17 cellular contexts compared by ENCODE assay signal in genomic region chr1:55815745-55816455, GRCh38.
DNase-seq lines count a peak whose midpoint lies in the region; ATAC-seq and TF ChIP-seq lines count a peak whose summit lies in the region.
"Had no signal": no experiment of that assay in that cellular context is flagged by ENCODE, and none has a peak within 500 bp of the region (broad histone marks: within the 10 kb centered on the region; RNA-seq: fewer than 3 reads in every experiment).

No MANE protein-coding gene starts in this region.

- no peaks in the 10 kb centered on the region for H3K79me1 ChIP-seq in H9 (ENCODE audit: insufficient read depth, low read depth, low read length, poor library complexity, severe bottlenecking)

- no CpG with 5 or more reads among the region's 5 CpGs for WGBS in H9 (ENCODE audit: extremely low coverage, insufficient read length, low lambda C conversion rate)

- H3K79me2 ChIP-seq in H9 (ENCODE audit: insufficient read depth, low read length) = no peaks in the 10 kb centered on the region

- H2BK20ac ChIP-seq in H9 (ENCODE audit: low read depth, low read length, poor library complexity, severe bottlenecking) = no peak overlapping the region

- no peak overlapping the region for H4K5ac ChIP-seq in H9 (ENCODE audit: insufficient read length, low read depth, low read length)

- no peaks in the 10 kb centered on the region for H3K9me3 Mint-ChIP-seq in activated T-helper 17 cell treated with anti-CD3 and anti-CD28 coated beads, Interleukin-2, amount 50 U/mL, for 72 hours
- H3K9me3 Mint-ChIP-seq in osteocyte (ENCODE audit: unreplicated experiment) (no peaks in the 10 kb centered on the region), H9 (no peaks in the 10 kb centered on the region)

- H3K4ac ChIP-seq in H9 (ENCODE audit: low read depth, low read length) = no peak overlapping the region

- no peak overlapping the region for H2BK5ac ChIP-seq in H9 (ENCODE audit: insufficient read length, low read length)

- H3K4me3 Mint-ChIP-seq in activated T-helper 17 cell treated with anti-CD3 and anti-CD28 coated beads, Interleukin-2, amount 50 U/mL, for 72 hours = no peak overlapping the region
- H3K4me3 Mint-ChIP-seq in osteocyte (ENCODE audit: unreplicated experiment) (no peak overlapping the region), H9 (no peak overlapping the region)

- H4K8ac ChIP-seq in H9 (replicated peaks; ENCODE audit: insufficient read length, low read depth, low read length) = no peak overlapping the region

- no peak overlapping the region for H2AK5ac ChIP-seq in H9 (ENCODE audit: insufficient read length, low read length)

- no peaks in the 10 kb centered on the region for H4K20me1 ChIP-seq in BLaER1 treated with 17β-estradiol and CSF1 and Interleukin-3, amounts not matched to agents 10 nM and 100 nM
- no peaks in the 10 kb centered on the region for H4K20me1 ChIP-seq in H9 (ENCODE audit: control insufficient read depth, insufficient read depth, insufficient read length)

- no peak overlapping the region for H3K56ac ChIP-seq in H9 (ENCODE audit: insufficient read length, low read depth, low read length)

- no peak overlapping the region for H3K27ac Mint-ChIP-seq in activated T-helper 17 cell treated with anti-CD3 and anti-CD28 coated beads, Interleukin-2, amount 50 U/mL, for 72 hours
- H3K27ac Mint-ChIP-seq in osteocyte (ENCODE audit: unreplicated experiment) = peak overlapping the region; percentile 90
- no peak overlapping the region for H3K27ac Mint-ChIP-seq in H9

- H3K27ac ChIP-seq in BLaER1 treated with 17β-estradiol and CSF1 and Interleukin-3, amounts not matched to agents 10 nM and 100 nM = no peak overlapping the region; a peak in 1 of 22 replicates
- H3K27ac ChIP-seq in H9 (ENCODE audit: insufficient read length, low read depth, low read length) = no peak overlapping the region
- H3K27ac ChIP-seq: C4-2B had no signal

- H2BK15ac ChIP-seq in H9 (ENCODE audit: low read depth, low read length) = no peak overlapping the region

- peak; percentile 35 for ATAC-seq in HG03432 (IDR thresholded peaks at IDR 0.05; ENCODE audit: unreplicated experiment)
- ATAC-seq in activated T-helper 17 cell treated with anti-CD3 and anti-CD28 coated beads, Interleukin-2, amount 50 U/mL, for 72 hours (replicated peaks) = peak; percentile 50
- no peak for ATAC-seq in GM18517 (IDR thresholded peaks at IDR 0.05; ENCODE audit: unreplicated experiment)
- ATAC-seq: A549, HCT116, Panc1 had no signal

- H3K23ac ChIP-seq in H9 (ENCODE audit: insufficient read length, low read depth, low read length) = no peak overlapping the region

- H3K4me3 ChIP-seq in BLaER1 treated with 17β-estradiol and CSF1 and Interleukin-3, amounts not matched to agents 10 nM and 100 nM = no peak overlapping the region
- H3K4me3 ChIP-seq: A549, MG63 had no signal

- peaks cover 0 to 20% (median 0%) of the 10 kb centered on the region in 11 experiments; a peak in 4 of 22 replicates for H3K27me3 ChIP-seq in BLaER1 treated with 17β-estradiol and CSF1 and Interleukin-3, amounts not matched to agents 10 nM and 100 nM
- no peaks in the 10 kb centered on the region for H3K27me3 ChIP-seq in H9 (ENCODE audit: insufficient read depth, low read length)
- H3K27me3 ChIP-seq: MG63 had no signal

- H2AFZ ChIP-seq in H9 (ENCODE audit: low read length) = no peak overlapping the region

- no peaks in the 10 kb centered on the region for H3K4me1 Mint-ChIP-seq in activated T-helper 17 cell treated with anti-CD3 and anti-CD28 coated beads, Interleukin-2, amount 50 U/mL, for 72 hours
- H3K4me1 Mint-ChIP-seq in osteocyte (ENCODE audit: unreplicated experiment) (peaks cover 31% of the 10 kb centered on the region), H9 (no peaks in the 10 kb centered on the region)

- TF ChIP-seq CTCF in osteocyte (IDR thresholded peaks at IDR 0.05) (no peak), H9 (conservative IDR thresholded peaks at IDR 0.05) (no peak)

- H3K14ac ChIP-seq in H9 (ENCODE audit: insufficient read depth, low read length) = no peak overlapping the region

- peak overlapping the region in 9 of 11 experiments; percentile 2 to 70 (median 19); a peak in 11 of 22 replicates for H3K4me2 ChIP-seq in BLaER1 treated with 17β-estradiol and CSF1 and Interleukin-3, amounts not matched to agents 10 nM and 100 nM
- H3K4me2 ChIP-seq in H9 (ENCODE audit: insufficient read depth, insufficient read length, low read length) = no peak overlapping the region
- H3K4me2 ChIP-seq: A549 had no signal

- H3K36me3 ChIP-seq in BLaER1 treated with 17β-estradiol and CSF1 and Interleukin-3, amounts not matched to agents 10 nM and 100 nM = no peaks in the 10 kb centered on the region
- H3K36me3 ChIP-seq: MG63 had no signal

- H4K91ac ChIP-seq in H9 (ENCODE audit: insufficient read length, low read depth, low read length) = no peak overlapping the region

- H3K18ac ChIP-seq in H9 (ENCODE audit: insufficient read length, low read depth, low read length) = no peak overlapping the region

- no peak overlapping the region for H2BK120ac ChIP-seq in H9 (ENCODE audit: low read depth, low read length, poor library complexity, severe bottlenecking)

- H3K23me2 ChIP-seq in H9 (ENCODE audit: insufficient read length, low read depth, low read length, poor library complexity, severe bottlenecking) = no peaks in the 10 kb centered on the region

- H3K4me1 ChIP-seq in BLaER1 treated with 17β-estradiol and CSF1 and Interleukin-3, amounts not matched to agents 10 nM and 100 nM = peaks cover 0 to 33% (median 9%) of the 10 kb centered on the region in 10 experiments; a peak in 13 of 20 replicates
- no peaks in the 10 kb centered on the region for H3K4me1 ChIP-seq in H9 (ENCODE audit: insufficient read depth, low read length)

- no peaks in the 10 kb centered on the region for H3K9me3 ChIP-seq in BLaER1 treated with 17β-estradiol and CSF1 and Interleukin-3, amounts not matched to agents 10 nM and 100 nM (replicated peaks in 1 of 11)
- no peaks in the 10 kb centered on the region for H3K9me3 ChIP-seq in H9 (ENCODE audit: control insufficient read depth, low read depth, low read length)
- H3K9me3 ChIP-seq: A549, MG63 had no signal

- no peak overlapping the region for H3K9ac ChIP-seq in BLaER1 treated with 17β-estradiol and CSF1 and Interleukin-3, amounts not matched to agents 10 nM and 100 nM
- H3K9ac ChIP-seq in H9 (ENCODE audit: extremely low read depth, insufficient read length, low read length) = no peak overlapping the region

- DNase-seq in osteocyte (ENCODE audit: extremely low spot score, unreplicated experiment) = no peak
- no peak for DNase-seq in H9
- no peak for DNase-seq in activated naive CD4-positive, alpha-beta T cell (lab: John Stamatoyannopoulos, UW)
- DNase-seq: Karpas-422, MG63, NCI-H1105, NCI-H1694, NCI-H226, NCI-H524 treated with DMSO at 0.1 percent for 48 hours had no signal

- no peak overlapping the region for H3T11ph ChIP-seq in H9 (ENCODE audit: low read length)

- H2BK12ac ChIP-seq in H9 (ENCODE audit: insufficient read length, low read depth, low read length) = no peak overlapping the region

- no peaks in the 10 kb centered on the region for H3K27me3 Mint-ChIP-seq in activated T-helper 17 cell treated with anti-CD3 and anti-CD28 coated beads, Interleukin-2, amount 50 U/mL, for 72 hours
- no peaks in the 10 kb centered on the region for H3K27me3 Mint-ChIP-seq in osteocyte (ENCODE audit: unreplicated experiment)
- H3K27me3 Mint-ChIP-seq in H9 (ENCODE audit: low read depth) = no peaks in the 10 kb centered on the region

- no peaks in the 10 kb centered on the region for H3K36me3 Mint-ChIP-seq in activated T-helper 17 cell treated with anti-CD3 and anti-CD28 coated beads, Interleukin-2, amount 50 U/mL, for 72 hours (ENCODE audit: low read depth)
- H3K36me3 Mint-ChIP-seq in osteocyte (ENCODE audit: unreplicated experiment) (no peaks in the 10 kb centered on the region), H9 (ENCODE audit: insufficient read depth in 1 of 3, low read depth in 3 of 3) (no peaks in the 10 kb centered on the region)
